2 cellular contexts compared by ENCODE assay signal in the genomic region with DNA sequence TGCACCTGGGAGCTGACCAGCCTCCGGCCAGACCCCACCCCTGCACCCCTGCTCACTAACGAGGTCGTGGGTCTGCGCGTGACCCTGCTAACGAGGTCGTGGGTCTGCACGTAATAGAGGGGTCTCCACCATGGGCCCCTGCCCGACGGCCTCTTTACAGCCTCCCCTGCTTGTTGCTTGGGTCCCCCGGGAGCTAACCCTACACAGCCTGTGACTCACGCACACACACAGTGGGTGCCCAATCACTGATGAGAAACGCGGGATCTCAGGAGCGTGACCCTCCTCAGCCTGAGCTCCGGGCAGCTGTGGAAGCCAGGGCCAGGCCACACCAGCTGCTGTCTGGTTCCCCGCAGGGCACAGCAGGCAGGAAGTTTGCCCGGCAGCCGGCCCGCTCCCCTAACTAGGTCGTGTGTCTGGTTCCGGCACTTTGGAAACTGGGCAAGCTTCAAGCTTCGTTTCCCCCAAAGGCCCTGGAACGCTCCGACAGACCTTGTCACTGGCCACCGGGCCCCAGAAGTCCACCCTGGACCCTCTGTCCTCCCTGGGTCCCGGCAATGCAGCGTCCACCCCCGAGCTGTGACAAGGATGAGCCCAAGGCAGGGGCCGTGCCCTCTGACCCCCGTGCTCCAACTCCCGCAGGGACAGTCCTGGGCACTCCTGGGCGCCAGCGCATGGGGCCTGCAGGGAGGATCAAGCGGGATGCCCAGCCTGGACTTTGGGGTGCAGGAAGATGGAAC.
TF ChIP-seq lines count a peak whose summit lies in the region.

No MANE protein-coding gene starts in this region.

TF ChIP-seq in A549, 52 proteins besides CTCF, POLR2A, EP300 and RAD21:
- TF ChIP-seq FOSL2 (IDR thresholded peaks at IDR 0.05) (no peak), FOSL2 (CRISPR knock-in tag; IDR thresholded peaks at IDR 0.05) (0 out of 2 replicates have a peak, but pooled peaks have one; percentile 21), RCOR1 (IDR thresholded peaks at IDR 0.05; ENCODE audit: low read depth, low read length) (no peak)
TF ChIP-seq in A549: peak in this region for 1.

TF ChIP-seq in GM12891, 5 proteins besides CTCF, POLR2A, EP300 and RAD21:
- no peak for TF ChIP-seq SPI1 (IDR thresholded peaks at IDR 0.05; ENCODE audit: low read depth, low read length)
- no peak for TF ChIP-seq POLR2AphosphoS5 (IDR thresholded peaks at IDR 0.05; ENCODE audit: low read depth, low read length)
- TF ChIP-seq POU2F2 (IDR thresholded peaks at IDR 0.05; ENCODE audit: low read depth, low read length) = no peak
- TF ChIP-seq TAF1 (IDR thresholded peaks at IDR 0.05; ENCODE audit: low read depth, low read length) = no peak
- TF ChIP-seq PAX5 (IDR thresholded peaks at IDR 0.05; ENCODE audit: insufficient read depth, low read length, severe bottlenecking) = no peak
